Comparison of ENCODE assay signal across 8 cellular contexts in the genomic region with DNA sequence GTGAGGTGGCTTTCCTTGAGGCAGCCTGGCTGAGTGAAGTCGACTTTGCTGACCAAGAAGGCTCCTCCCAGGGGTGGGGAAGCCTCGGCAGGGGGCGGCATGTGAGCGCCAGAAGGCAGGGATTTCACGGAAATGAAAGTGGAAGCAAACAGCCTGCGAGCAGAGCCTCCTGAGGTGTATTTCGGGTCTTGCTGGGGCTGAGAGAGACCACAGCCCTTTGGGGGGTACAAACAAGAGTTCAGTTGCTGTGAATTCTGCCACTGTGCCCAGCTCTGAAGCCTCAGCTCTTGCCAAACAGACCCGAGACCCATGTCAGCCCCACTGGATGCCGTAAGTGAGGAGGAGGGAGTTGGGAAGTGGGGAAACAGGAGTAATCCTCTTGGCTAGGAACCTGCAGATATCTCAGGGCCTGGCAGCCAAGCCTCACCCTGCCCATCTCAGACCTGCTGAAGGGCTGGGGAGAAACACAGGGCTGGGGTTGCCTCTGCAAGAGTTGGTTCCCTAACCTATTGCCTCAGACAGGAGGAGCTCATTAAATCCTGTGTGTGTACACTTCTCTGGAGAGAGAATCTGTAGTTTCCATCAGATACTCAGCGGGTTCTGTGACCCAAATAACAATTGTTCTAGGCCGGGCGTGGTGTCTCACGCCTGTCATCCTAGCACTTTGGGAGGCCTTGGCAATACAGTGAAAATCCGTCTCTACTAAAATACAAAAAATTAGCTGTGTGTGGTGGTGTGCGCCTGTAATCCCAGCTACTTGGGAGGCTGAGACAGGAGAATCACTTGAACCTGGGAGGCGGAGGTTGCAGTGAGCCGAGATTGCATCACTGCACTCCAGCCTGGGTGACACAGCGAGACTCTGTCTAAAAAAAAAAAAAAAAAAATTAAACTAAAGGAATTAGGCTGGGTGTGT. TPM values are rescaled to one million over a fixed set of nuclear protein-coding genes. Genes with fewer than 3 reads are reported as not detected.
DNase-seq lines count a peak whose midpoint lies in the region; ATAC-seq and TF ChIP-seq lines count a peak whose summit lies in the region.

Gene IFI35 (plus strand): TSS at position 146 of the 913 bp plus-strand sequence. CDS start 164 bp downstream, at position 310.

- H3K4me1 ChIP-seq in KMS-11 (ENCODE audit: low read depth, poor library complexity, severe bottlenecking), result peaks cover 12% of the 10 kb centered on the region
- H3K4me1 ChIP-seq in tibial nerve, result peaks cover 0 to 52% (median 26%) of the 10 kb centered on the region in 4 donors

- 31 to 36% methylated on average over 18 of the region's 18 CpGs for WGBS in tibial nerve, 2 donors

- H3K9me3 Mint-ChIP-seq in activated naive CD8-positive, alpha-beta T cell treated with anti-CD3 and anti-CD28 coated beads for 36 hours, result no peaks in the 10 kb centered on the region

- peak within 1 kb of the TSS; percentile 100 for H3K27ac Mint-ChIP-seq in activated naive CD8-positive, alpha-beta T cell treated with anti-CD3 and anti-CD28 coated beads for 36 hours

- H3K9ac ChIP-seq in KMS-11, result peak within 1 kb of the TSS; percentile 67; the same call in 1 of the 2 replicates

- peaks cover 4% of the 10 kb centered on the region; the same call in 1 of the 2 replicates for H3K79me2 ChIP-seq in KMS-11 (ENCODE audit: insufficient read depth, low read depth)

- H3K4me3 ChIP-seq in KMS-11 (IDR thresholded peaks at IDR 0.05; ENCODE audit: insufficient read depth, low read depth, low read length) (no peak within 1 kb of the TSS), tibial nerve (peak within 1 kb of the TSS; percentile 47 to 89 (median 60))

- H2AFZ ChIP-seq in KMS-11 (ENCODE audit: low read depth), result peak within 1 kb of the TSS; percentile 47

- TF ChIP-seq EP300 in tibial nerve (IDR thresholded peaks at IDR 0.05), result peak in 1 of 2 donors; percentile 85

- H3K9me3 ChIP-seq in tibial nerve, result no peaks in the 10 kb centered on the region

- peak; percentile 43 to 57 for TF ChIP-seq POLR2A in tibial nerve (IDR thresholded peaks at IDR 0.05)

- DNase-seq in CD1c-positive myeloid dendritic cell (ENCODE audit: extremely low spot score) (peak; percentile 85), SW 1271 (lab: John Stamatoyannopoulos, UW) (peak; percentile 52 to 78), Right ventricle myocardium inferior (ENCODE audit: missing footprints) (peak; percentile 92), pons (ENCODE audit: low spot score) (peak; percentile 70), tibial nerve (ENCODE audit: low spot score in 2 of 2) (peak; percentile 80 to 83)
- peak; percentile 89 for DNase-seq in activated naive CD8-positive, alpha-beta T cell treated with anti-CD3 and anti-CD28 coated beads for 36 hours

- intact Hi-C loops in Right ventricle myocardium inferior (cut with DNase I), result no loop called here

- H3K36me3 ChIP-seq in KMS-11 (ENCODE audit: insufficient read depth) (peaks cover 5% of the 10 kb centered on the region; the same call in 1 of the 2 replicates), tibial nerve (peaks cover 0 to 30% (median 17%) of the 10 kb centered on the region in 3 donors)

- ATAC-seq in GM19438 (IDR thresholded peaks at IDR 0.05; ENCODE audit: low read depth, unreplicated experiment) (peak; percentile 65), Right ventricle myocardium inferior (peak; percentile 92)

- H3K27me3 Mint-ChIP-seq in activated naive CD8-positive, alpha-beta T cell treated with anti-CD3 and anti-CD28 coated beads for 36 hours, result no peaks in the 10 kb centered on the region

- no peaks in the 10 kb centered on the region for H4K20me1 ChIP-seq in KMS-11 (ENCODE audit: insufficient read depth)

- peak within 1 kb of the TSS; percentile 100 for H3K4me3 Mint-ChIP-seq in activated naive CD8-positive, alpha-beta T cell treated with anti-CD3 and anti-CD28 coated beads for 36 hours

- peak; percentile 37; the same call in 1 of the 2 replicates for TF ChIP-seq CTCF in KMS-11 (conservative IDR thresholded peaks at IDR 0.05; ENCODE audit: low read depth, low read length)
- TF ChIP-seq CTCF in tibial nerve (IDR thresholded peaks at IDR 0.05), result peak; percentile 18 to 62 (median 41)

- H3K27ac ChIP-seq in KMS-11, result peak within 1 kb of the TSS; percentile 74
- H3K27ac ChIP-seq in tibial nerve, result peak within 1 kb of the TSS; percentile 67 to 97 (median 92)

- H3K27me3 ChIP-seq in KMS-11 (ENCODE audit: insufficient read depth, low read depth) (no peaks in the 10 kb centered on the region), tibial nerve (no peaks in the 10 kb centered on the region)

- peaks cover 18% of the 10 kb centered on the region for H3K36me3 Mint-ChIP-seq in activated naive CD8-positive, alpha-beta T cell treated with anti-CD3 and anti-CD28 coated beads for 36 hours

- peaks cover 14% of the 10 kb centered on the region for H3K4me1 Mint-ChIP-seq in activated naive CD8-positive, alpha-beta T cell treated with anti-CD3 and anti-CD28 coated beads for 36 hours

- H3K4me2 ChIP-seq in KMS-11, result peak within 1 kb of the TSS; percentile 53

RNA-seq across cellular contexts. Expression of gene IFI35, which starts in this region (rescaled TPM):
- total RNA-seq in activated naive CD8-positive, alpha-beta T cell treated with anti-CD3 and anti-CD28 coated beads for 36 hours, result 10 to 100 TPM; 43.8 to 49.5 TPM
- total RNA-seq in Right ventricle myocardium inferior (15.9 TPM), tibial nerve (10 to 100 TPM; 36.1 to 59.0 (median 37.9) TPM)
